Comparison of ENCODE assay signal across 8 cellular contexts in the genomic region with DNA sequence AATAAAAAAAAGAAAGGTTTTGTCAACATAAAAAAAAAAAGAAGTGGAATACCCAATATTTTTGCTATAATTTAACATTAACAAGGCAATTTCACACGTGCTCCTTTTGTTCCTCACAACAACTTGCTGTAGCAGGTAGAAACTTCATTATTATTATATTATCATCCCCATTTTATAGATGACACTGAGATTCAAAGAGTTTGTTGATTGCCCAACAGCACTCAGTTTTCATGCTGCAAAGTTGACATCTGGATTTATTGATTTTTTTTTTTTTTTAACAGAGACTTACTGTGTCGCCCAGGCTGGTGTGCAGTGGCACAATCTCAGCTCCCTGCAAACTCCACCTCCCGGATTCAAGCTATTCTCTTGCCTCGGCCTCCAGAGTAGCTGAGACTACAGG. TPM values are rescaled to one million over a fixed set of nuclear protein-coding genes. Genes with fewer than 3 reads are reported as not detected.
"Had no signal": no experiment of that assay in that cellular context is flagged by ENCODE, and none has a peak within 500 bp of the region (broad histone marks: within the 10 kb centered on the region; RNA-seq: fewer than 3 reads in every experiment).

No MANE protein-coding gene starts in this region.

- DNase-seq: GDM1, GF-D8 had no signal

- H3K4me3 ChIP-seq: GM12878 had no signal

- FAIRE-seq: GM12878, GM12891, GM12892, GM18507, GM19239 had no signal

- ATAC-seq: GM12878 had no signal

RNA-seq across cellular contexts. Expression of gene ESRRG, which starts 8.9 kb away (rescaled TPM):
- total RNA-seq: G401, GM12878 had no signal
